In the genomic region with DNA sequence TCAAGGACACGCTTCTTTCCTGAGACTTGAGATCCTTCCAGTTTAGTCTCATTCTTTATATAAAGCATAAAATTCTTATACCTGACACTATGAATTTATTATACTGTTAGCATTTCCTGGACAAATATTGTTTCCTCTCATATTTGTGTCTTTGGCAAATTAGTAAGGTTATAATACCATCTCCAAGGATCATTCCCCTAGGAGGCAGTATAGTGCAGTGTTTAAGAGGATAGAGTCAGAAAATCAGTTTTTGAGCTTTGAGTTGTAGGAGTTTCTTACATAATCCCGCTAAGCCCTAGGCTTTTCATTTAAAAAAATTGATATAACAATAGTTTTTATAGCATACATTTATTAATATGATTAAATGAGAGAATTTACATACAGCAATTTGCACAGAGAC, we compare ENCODE assay signal across 9 cellular contexts.
DNase-seq lines count a peak whose midpoint lies in the region; ATAC-seq and TF ChIP-seq lines count a peak whose summit lies in the region.
"Had no signal": no experiment of that assay in that cellular context is flagged by ENCODE, and none has a peak within 500 bp of the region (broad histone marks: within the 10 kb centered on the region; RNA-seq: fewer than 3 reads in every experiment).

No MANE protein-coding gene starts in this region.

- H3K36me3 ChIP-seq in adipocyte (ENCODE audit: control insufficient read depth, insufficient read depth, low read length, severe bottlenecking): no peaks in the 10 kb centered on the region
- H3K36me3 ChIP-seq in prostate gland: no peaks in the 10 kb centered on the region
- H3K36me3 ChIP-seq: colonic mucosa had no signal

- in situ Hi-C loops in KBM-7 (cut with MboI; ENCODE audit: low pct_unique_long_range_greater_than_20kb, low sequenced_read_pairs): no loop called here

- no peak overlapping the region for H3K4me3 ChIP-seq in adipocyte (ENCODE audit: low read length)
- no peak overlapping the region for H3K4me3 ChIP-seq in prostate gland
- H3K4me3 ChIP-seq: colonic mucosa had no signal

- TF ChIP-seq CTCF in prostate gland (IDR thresholded peaks at IDR 0.05): peak in 1 of 4 experiments; percentile 24

- peaks cover 6% of the 10 kb centered on the region for H3K4me1 ChIP-seq in adipocyte (ENCODE audit: control insufficient read depth, insufficient read depth, low read length)
- no peaks in the 10 kb centered on the region for H3K4me1 ChIP-seq in prostate gland (replicated peaks)
- H3K4me1 ChIP-seq: colonic mucosa had no signal

- peak; percentile 3 for DNase-seq in CD1c-positive myeloid dendritic cell (ENCODE audit: extremely low spot score)
- DNase-seq in KBM-7: peak; percentile 47
- peak; percentile 69 for DNase-seq in adipocyte (ENCODE audit: low read depth)
- DNase-seq in left kidney (ENCODE audit: low read depth, low spot score): peak; percentile 15
- DNase-seq in prostate gland (ENCODE audit: low spot score): no peak
- DNase-seq in stimulated activated CD4-positive, alpha-beta T cell treated with anti-CD3 and anti-CD28 coated beads, Interleukin-2, amount 100 ng/mL, for 24 hours: no peak
- no peak for DNase-seq in UCSD-AML1 (lab: John Stamatoyannopoulos, UW; ENCODE audit: unreplicated experiment)
- DNase-seq: colonic mucosa had no signal

- no peaks in the 10 kb centered on the region for H3K27me3 ChIP-seq in adipocyte (replicated peaks; ENCODE audit: control insufficient read depth, insufficient read depth, low read length)
- H3K27me3 ChIP-seq in prostate gland (replicated peaks; ENCODE audit: insufficient read depth): no peaks in the 10 kb centered on the region
- H3K27me3 ChIP-seq: colonic mucosa had no signal

- intact Hi-C loops in prostate gland (cut with DNase I): loop anchor here (10.0 kb wide), 1 partner anchor 513 kb away; a partner anchor contains a TSS

- no peak for TF ChIP-seq POLR2A in prostate gland (IDR thresholded peaks at IDR 0.05)

- ATAC-seq in HG02678 (IDR thresholded peaks at IDR 0.05; ENCODE audit: unreplicated experiment): no peak

- H3K9ac ChIP-seq in adipocyte (ENCODE audit: low read length): no peak overlapping the region

- H3K9me3 ChIP-seq in adipocyte (ENCODE audit: control insufficient read depth, low read length) (peaks cover 9% of the 10 kb centered on the region), prostate gland (no peaks in the 10 kb centered on the region)
- H3K9me3 ChIP-seq: colonic mucosa had no signal

- no peak overlapping the region for H3K27ac ChIP-seq in prostate gland
- H3K27ac ChIP-seq: colonic mucosa had no signal

- 33% methylated on average over 2 of the region's 2 CpGs for WGBS in prostate gland

Comparison
In these comparisons a context has a peak if more than half of its experiments do, and no peak if none do; other contexts are left out.
1. DNase-seq: peak in CD1c-positive myeloid dendritic cell (single experiment), KBM-7 (single experiment), adipocyte (single experiment) and left kidney (single experiment); none in prostate gland (single experiment), stimulated activated CD4-positive, alpha-beta T cell treated with anti-CD3 and anti-CD28 coated beads, Interleukin-2, amount 100 ng/mL, for 24 hours (0 of 2) and UCSD-AML1 (single experiment).